ENCODE assay signal across 8 cellular contexts in the genomic region with DNA sequence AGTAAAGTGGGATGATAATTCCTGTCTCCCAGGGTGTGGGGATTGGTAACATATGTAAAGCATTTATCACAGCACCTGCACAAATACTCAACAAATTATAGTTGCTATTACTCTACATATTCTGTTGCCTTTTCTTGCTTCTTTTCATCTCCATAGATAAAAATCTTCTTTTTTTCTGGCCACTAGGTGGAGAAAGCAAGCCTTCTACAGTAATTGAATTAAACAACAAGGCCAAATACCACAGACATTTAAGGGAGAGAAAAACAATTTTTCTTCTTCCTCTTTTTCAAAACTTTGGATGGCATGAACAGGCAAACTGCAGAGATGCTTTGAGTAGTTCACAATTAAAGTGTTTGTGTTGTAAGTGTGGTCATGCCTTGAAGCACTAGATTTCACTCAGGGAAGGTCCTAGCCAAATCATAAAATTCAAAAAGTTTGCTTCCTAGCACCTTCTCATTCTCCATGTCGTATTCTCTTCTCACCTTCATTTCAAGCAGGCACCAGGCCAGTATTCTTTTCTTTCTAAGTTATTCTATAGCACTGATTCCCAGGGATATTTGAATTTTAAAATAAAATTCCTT.
A peak's percentile ranks its signal among the peaks of the same experiment; 100 is the strongest.
DNase-seq lines count a peak whose midpoint lies in the region; ATAC-seq, FAIRE-seq and TF ChIP-seq lines count a peak whose summit lies in the region.

No MANE protein-coding gene starts in this region.

- H3K9ac ChIP-seq in HCT116 (ENCODE audit: low read length) (no peak overlapping the region), OCI-LY3 (ENCODE audit: low read length) (no peak overlapping the region), H1 (replicated peaks in 1 of 4; ENCODE audit: extremely low read depth in 1 of 4, low read depth in 3 of 4, low read length in 3 of 4) (no peak overlapping the region)

- intact Hi-C loops in HCT116 (cut with micrococcal nuclease) = loop anchor here (1.0 to 10.0 kb wide), 4 partner anchors 86 to 636 kb away; no protein-coding TSS in a partner anchor

- TF ChIP-seq EP300 in H1 (IDR thresholded peaks at IDR 0.05; ENCODE audit: borderline replicate concordance in 1 of 2, low read depth in 2 of 2, low read length in 2 of 2) = no peak

- H3K4me1 Mint-ChIP-seq in naive B cell = peaks cover 5 to 13% (median 11%) of the 10 kb centered on the region in 3 donors

- H3K27ac Mint-ChIP-seq in naive B cell = peak overlapping the region in 1 of 6 donors; percentile 2

- no peaks in the 10 kb centered on the region for H3K79me2 ChIP-seq in HCT116 (ENCODE audit: insufficient read depth, low read length)
- H3K79me2 ChIP-seq in OCI-LY3 (ENCODE audit: low read length) = no peaks in the 10 kb centered on the region
- no peaks in the 10 kb centered on the region for H3K79me2 ChIP-seq in H1 (ENCODE audit: control insufficient read depth in 1 of 2, insufficient read depth in 2 of 2, low read length in 2 of 2)

- FAIRE-seq in H1 (lab: Jason Lieb, UNC) = no peak

- H3K4me1 ChIP-seq in HCT116 (ENCODE audit: control insufficient read depth in 1 of 2, insufficient read depth in 2 of 2, low read length in 2 of 2) = no peaks in the 10 kb centered on the region; a peak in 1 of 4 replicates
- peaks cover 20% of the 10 kb centered on the region for H3K4me1 ChIP-seq in OCI-LY3 (ENCODE audit: low read length)
- no peaks in the 10 kb centered on the region; a peak in 1 of 7 replicates for H3K4me1 ChIP-seq in H1 (replicated peaks in 1 of 4; ENCODE audit: control insufficient read depth in 3 of 4, insufficient read depth in 4 of 4, low read length in 3 of 4)

- RAD21 ChIA-PET in HCT116 (lab: Charles Lee; ENCODE audit: low non-redundant PET in 1 of 2, low total read pairs in 2 of 2, uncharacterized antibody in 2 of 2, unreplicated experiment in 2 of 2) = interaction anchor here in 1 of 2 experiments (1.5 kb wide), 1 partner anchor 86 kb away, joined by 3 read pairs; no protein-coding TSS in a partner anchor

- CTCF ChIA-PET in HCT116 (lab: Charles Lee) (interaction anchor here (0.9 to 1.8 kb wide), 6 partner anchors 15 to 580 kb away, joined by 3 to 8 read pairs (median 4); no protein-coding TSS in a partner anchor), H1 (lab: Charles Lee; ENCODE audit: partially characterized antibody) (interaction anchor here (0.6 to 4.7 kb wide), 10 partner anchors 12 to 639 kb away, joined by 3 to 32 read pairs (median 4); no protein-coding TSS in a partner anchor)

- H3K27ac ChIP-seq in HCT116 (ENCODE audit: low read depth, low read length) (no peak overlapping the region), OCI-LY3 (ENCODE audit: low read length) (no peak overlapping the region), H1 (ENCODE audit: low read depth, low read length) (no peak overlapping the region)

- POLR2A ChIA-PET in HCT116 (lab: Charles Lee) (no interaction called here), H1 (lab: Charles Lee; ENCODE audit: partially characterized antibody) (no interaction called here)

- no peaks in the 10 kb centered on the region for H3K9me2 ChIP-seq in HCT116 (ENCODE audit: insufficient read depth)

- H3K79me1 ChIP-seq in H1 (ENCODE audit: low read depth, low read length) = no peaks in the 10 kb centered on the region

- H3K4me3 Mint-ChIP-seq in naive B cell = no peak overlapping the region

- no peak overlapping the region for H2BK15ac ChIP-seq in H1 (ENCODE audit: low read length)

- H4K8ac ChIP-seq in H1 (ENCODE audit: extremely low read depth, insufficient read depth, low read length) = no peak overlapping the region

- no peak overlapping the region for H2AK5ac ChIP-seq in H1 (ENCODE audit: low read depth, low read length)

- H3K9me3 ChIP-seq in HCT116 (ENCODE audit: control insufficient read depth in 1 of 2, insufficient read depth in 1 of 2, low read depth in 1 of 2, low read length in 2 of 2) = no peaks in the 10 kb centered on the region
- no peaks in the 10 kb centered on the region for H3K9me3 ChIP-seq in OCI-LY3 (ENCODE audit: insufficient read depth, low read length)
- no peaks in the 10 kb centered on the region for H3K9me3 ChIP-seq in H1 (ENCODE audit: insufficient read depth in 2 of 2, low read depth in 1 of 2, low read length in 1 of 2)

- H3K4ac ChIP-seq in H1 (replicated peaks; ENCODE audit: insufficient read length, low read depth, low read length) = no peak overlapping the region

- no peaks in the 10 kb centered on the region for H3K36me3 Mint-ChIP-seq in naive B cell

- H3K4me3 ChIP-seq in HCT116 (replicated peaks in 1 of 2; ENCODE audit: low read depth in 1 of 2, low read length in 2 of 2) = no peak overlapping the region
- no peak overlapping the region for H3K4me3 ChIP-seq in OCI-LY3 (ENCODE audit: low read length)
- no peak overlapping the region for H3K4me3 ChIP-seq in H1 (ENCODE audit: extremely low read depth in 1 of 4, insufficient read depth in 2 of 4, low read depth in 3 of 4, low read length in 4 of 4)

- no peak overlapping the region for H3K56ac ChIP-seq in H1 (replicated peaks; ENCODE audit: insufficient read length, low read depth, low read length)

- no peak overlapping the region for H4K91ac ChIP-seq in H1 (replicated peaks; ENCODE audit: insufficient read length, low read length)

- no peak for TF ChIP-seq POLR2A in HCT116 (IDR thresholded peaks at IDR 0.05; ENCODE audit: borderline replicate concordance, extremely low read depth, insufficient read depth, insufficient read length)
- no peak for TF ChIP-seq POLR2A in H1 (IDR thresholded peaks at IDR 0.05; ENCODE audit: control extremely low read depth in 1 of 2, low read depth in 2 of 2, low read length in 2 of 2)

- ATAC-seq in HCT116 (peak; percentile 66), naive B cell (ENCODE audit: low read depth in 2 of 2) (peak; percentile 46 to 49), HG02938 (IDR thresholded peaks at IDR 0.05; ENCODE audit: unreplicated experiment) (no peak)

- no peak overlapping the region for H3K14ac ChIP-seq in H1 (ENCODE audit: insufficient read length)

- H3K27me3 Mint-ChIP-seq in naive B cell = peaks cover 0 to 5% (median 0%) of the 10 kb centered on the region in 3 donors

- H2BK5ac ChIP-seq in H1 (ENCODE audit: low read depth, low read length) = no peak overlapping the region

- DNase-seq in COR-L47 (lab: John Stamatoyannopoulos, UW) (peak; percentile 17), HCT116 (ENCODE audit: low read depth, low spot score) (peak; percentile 23), H1 (ENCODE audit: low read depth in 1 of 2, low spot score in 2 of 2) (no peak), naive B cell (peak; percentile 39), hepatic stellate cell (ENCODE audit: low spot score) (no peak)
- DNase-seq in activated effector memory CD4-positive, alpha-beta T cell treated with anti-CD3 and anti-CD28 coated beads, Interleukin-2, amount 50 U/mL, for 16 hours = no peak

- TF ChIP-seq CTCF in HCT116 (IDR thresholded peaks at IDR 0.05 in 2 of 3, conservative IDR thresholded peaks at IDR 0.05 in 1 of 3; ENCODE audit: borderline replicate concordance in 1 of 3, insufficient read depth in 1 of 3, low read depth in 2 of 3, low read length in 2 of 3) (peak; percentile 55 to 72 (median 68); a peak in 5 of 6 replicates), OCI-LY3 (IDR thresholded peaks at IDR 0.05; ENCODE audit: low read depth, low read length) (peak; percentile 88), H1 (IDR thresholded peaks at IDR 0.05; ENCODE audit: control extremely low read depth in 1 of 3, insufficient read depth in 1 of 3, low read depth in 1 of 3, low read length in 3 of 3) (peak in 2 of 3 experiments; percentile 31 to 36; a peak in 2 of 4 replicates)

- 0 out of 2 replicates have a peak, but pooled peaks cover 2% of the 10 kb centered on the region for H3K23me2 ChIP-seq in H1 (ENCODE audit: low read depth, low read length)

- H3K18ac ChIP-seq in H1 (ENCODE audit: extremely low read depth, low read length) = no peak overlapping the region

- no peak overlapping the region for H3K4me2 ChIP-seq in HCT116 (ENCODE audit: low read length)
- no peak overlapping the region for H3K4me2 ChIP-seq in OCI-LY3 (ENCODE audit: low read length)
- H3K4me2 ChIP-seq in H1 (ENCODE audit: insufficient read depth in 1 of 2, low read depth in 2 of 2, low read length in 2 of 2) = no peak overlapping the region

- H4K20me1 ChIP-seq in HCT116 (ENCODE audit: insufficient read depth) (no peaks in the 10 kb centered on the region), OCI-LY3 (ENCODE audit: insufficient read depth, low read length) (no peaks in the 10 kb centered on the region), H1 (replicated peaks in 1 of 2; ENCODE audit: control insufficient read depth in 1 of 2, insufficient read depth in 2 of 2, low read length in 2 of 2) (no peaks in the 10 kb centered on the region)

- no peak overlapping the region for H3K23ac ChIP-seq in H1 (ENCODE audit: insufficient read length)

- H4K5ac ChIP-seq in H1 (ENCODE audit: insufficient read length, low read depth, low read length) = no peak overlapping the region

- H2BK12ac ChIP-seq in H1 (ENCODE audit: low read depth, low read length) = no peak overlapping the region

- no peaks in the 10 kb centered on the region for H3K9me3 Mint-ChIP-seq in naive B cell

- TF ChIP-seq RAD21 in HCT116 (IDR thresholded peaks at IDR 0.05; ENCODE audit: low read depth) (peak; percentile 79), H1 (IDR thresholded peaks at IDR 0.05 in 1 of 2, conservative IDR thresholded peaks at IDR 0.05 in 1 of 2; ENCODE audit: low read depth in 2 of 2, low read length in 2 of 2) (peak in 1 of 2 experiments; percentile 63)

- H2BK20ac ChIP-seq in H1 (ENCODE audit: low read length) = no peak overlapping the region

- 76% methylated on average over 1 of the region's 1 CpG; no CpG with 5 or more reads in 1 of the 2 experiments for WGBS in H1 (ENCODE audit: extremely low coverage in 1 of 2, insufficient coverage in 1 of 2, insufficient read length in 1 of 2, insufficient replicate concordance in 2 of 2, low coverage in 1 of 2, low lambda C conversion rate in 2 of 2, missing lambda C conversion rate in 1 of 2), 2 experiments

- BruUV-seq in HCT116 (replicated peaks; lab: Mats Ljungman, UMichigan) = no TSS peak

- no peak overlapping the region for H2BK120ac ChIP-seq in H1 (replicated peaks; ENCODE audit: low read depth, low read length)

- H3K27me3 ChIP-seq in HCT116 (ENCODE audit: insufficient read depth, low read length) (no peaks in the 10 kb centered on the region), OCI-LY3 (ENCODE audit: low read depth, low read length) (0 out of 2 replicates have a peak, but pooled peaks cover 4% of the 10 kb centered on the region), H1 (replicated peaks in 1 of 4; ENCODE audit: control insufficient read depth in 3 of 4, extremely low read depth in 1 of 4, insufficient read depth in 3 of 4, low read length in 3 of 4) (no peaks in the 10 kb centered on the region)

- H2AFZ ChIP-seq in HCT116 (ENCODE audit: low read depth, low read length, poor library complexity, severe bottlenecking) = peak overlapping the region; percentile 55
- H2AFZ ChIP-seq in OCI-LY3 (ENCODE audit: low read depth, low read length) = no peak overlapping the region
- H2AFZ ChIP-seq in H1 (ENCODE audit: low read length) = no peak overlapping the region

- H3K36me3 ChIP-seq in HCT116 (ENCODE audit: control insufficient read depth in 1 of 2, insufficient read depth in 2 of 2, low read length in 2 of 2) (no peaks in the 10 kb centered on the region), OCI-LY3 (replicated peaks; ENCODE audit: low read depth, low read length) (no peaks in the 10 kb centered on the region), H1 (ENCODE audit: control insufficient read depth in 2 of 4, insufficient read depth in 4 of 4, low read length in 3 of 4) (no peaks in the 10 kb centered on the region)

Comparison
In these comparisons a context has a peak if more than half of its experiments do, and no peak if none do; other contexts are left out.
1. DNase-seq: peak in COR-L47 (single experiment), HCT116 (single experiment) and naive B cell (single experiment); none in H1 (0 of 2), activated effector memory CD4-positive, alpha-beta T cell treated with anti-CD3 and anti-CD28 coated beads, Interleukin-2, amount 50 U/mL, for 16 hours (single experiment) and hepatic stellate cell (single experiment).
2. CTCF ChIP-seq: peak in every context shown above with its lines; median percentile 88 in OCI-LY3; 68 in HCT116; 34 in H1.